Comparison of ENCODE assay signal across 1 cellular context in the genomic region with DNA sequence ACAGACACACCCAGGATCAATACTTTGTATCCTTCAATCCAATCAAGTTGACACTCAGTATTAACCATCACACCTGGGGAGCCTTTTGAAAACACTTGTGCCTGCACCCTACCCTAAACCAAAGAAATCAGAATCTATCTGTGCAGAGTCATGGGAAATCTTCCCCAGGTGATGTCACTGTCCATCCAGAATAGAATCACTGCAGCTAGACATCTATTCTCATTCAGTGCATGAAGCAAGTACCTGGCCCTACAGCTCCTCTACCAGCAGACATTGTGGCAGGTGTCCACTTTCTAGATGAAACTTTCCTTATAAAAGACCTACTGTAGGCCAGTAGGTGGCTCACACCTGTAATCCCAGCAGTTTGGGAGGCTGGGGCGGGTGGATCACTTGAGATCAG.
TF ChIP-seq lines count a peak whose summit lies in the region.

No MANE protein-coding gene starts in this region.

TF ChIP-seq in HCT116, 20 proteins besides CTCF, POLR2A, EP300 and RAD21:
- TF ChIP-seq REST (IDR thresholded peaks at IDR 0.05; ENCODE audit: low read depth) = no peak
- no peak for TF ChIP-seq JUND (IDR thresholded peaks at IDR 0.05)
